In genomic region chr21:39183272-39184049, GRCh38 we compare ENCODE assay signal across 8 cellular contexts. TPM values are rescaled to one million over a fixed set of nuclear protein-coding genes. Genes with fewer than 3 reads are reported as not detected.
DNase-seq lines count a peak whose midpoint lies in the region; ATAC-seq, FAIRE-seq and TF ChIP-seq lines count a peak whose summit lies in the region.

PSMG1 (minus strand) TSS chr21:39183451; CDS start chr21:39183385, 66 bp downstream.

- FAIRE-seq in small intestine (lab: Jason Lieb, UNC), result no peak

- WGBS in small intestine, 3 donors, result 0 to 1% (median 1%) methylated on average over 47 to 76 of the region's 76 CpGs

- H3K27ac Mint-ChIP-seq in activated B cell treated with CpG ODN at 0.5 μM for 24 hours, result peak within 1 kb of the TSS; percentile 94

- H3K9me3 Mint-ChIP-seq in activated B cell treated with CpG ODN at 0.5 μM for 24 hours, result no peaks in the 10 kb centered on the region

- peak within 1 kb of the TSS; percentile 98 for H3K4me3 Mint-ChIP-seq in activated B cell treated with CpG ODN at 0.5 μM for 24 hours

- H3K4me3 ChIP-seq in AG09309 (ENCODE audit: control insufficient read depth, low read depth, low read length), result peak within 1 kb of the TSS; percentile 92
- H3K4me3 ChIP-seq in cardiac fibroblast (replicated peaks in 1 of 2; ENCODE audit: low read depth in 2 of 2, low read length in 2 of 2), result peak within 1 kb of the TSS; percentile 76 to 90
- peak within 1 kb of the TSS; percentile 64 to 78 for H3K4me3 ChIP-seq in small intestine (ENCODE audit: low read depth in 1 of 2, low read length in 2 of 2)

- H3K36me3 Mint-ChIP-seq in activated B cell treated with CpG ODN at 0.5 μM for 24 hours (ENCODE audit: low read depth), result peaks cover 21% of the 10 kb centered on the region

- POLR2A ChIA-PET in activated B cell treated with CpG ODN at 0.5 μM for 24 hours (lab: Charles Lee), result interaction anchor here (0.6 to 3.0 kb wide), 12 partner anchors 10 to 1986 kb away, joined by 3 to 29 read pairs (median 4); partner anchors contain the start of genes BRWD1, DYRK1A, HMGN1 and VPS26C

- no peaks in the 10 kb centered on the region for H3K9me3 ChIP-seq in small intestine (ENCODE audit: control insufficient read depth, low read depth)

- peak within 1 kb of the TSS; percentile 81 to 90 for H3K27ac ChIP-seq in small intestine (ENCODE audit: low read depth in 1 of 2, low read length in 1 of 2)

- DNase-seq in AG09309 (ENCODE audit: low read depth) (peak; percentile 55), NCI-H345 (lab: John Stamatoyannopoulos, UW) (peak; percentile 98), activated B cell treated with CpG ODN at 0.5 μM for 24 hours (peak; percentile 97), cardiac fibroblast (ENCODE audit: low read depth in 2 of 2) (peak; percentile 94 to 97), iPS-NIHi11 (ENCODE audit: low spot score) (peak; percentile 90), small intestine (peak; percentile 96)

- no peaks in the 10 kb centered on the region for H3K4me1 ChIP-seq in small intestine (ENCODE audit: control insufficient read depth in 2 of 2, insufficient read depth in 1 of 2, low read depth in 1 of 2, low read length in 1 of 2)

- H3K27me3 Mint-ChIP-seq in activated B cell treated with CpG ODN at 0.5 μM for 24 hours, result no peaks in the 10 kb centered on the region

- TF ChIP-seq CTCF in AG09309 (IDR thresholded peaks at IDR 0.05; ENCODE audit: control insufficient read depth, insufficient read depth, low read depth, low read length, missing control alignments) (no peak), activated B cell treated with CpG ODN at 0.5 μM for 24 hours (IDR thresholded peaks at IDR 0.05) (no peak), cardiac fibroblast (IDR thresholded peaks at IDR 0.05; ENCODE audit: low read depth, low read length) (no peak)

- ATAC-seq in GM19025 (IDR thresholded peaks at IDR 0.05; ENCODE audit: low read depth, unreplicated experiment) (peak; percentile 81), HG03280 (IDR thresholded peaks at IDR 0.05; ENCODE audit: unreplicated experiment) (peak; percentile 85), activated B cell treated with CpG ODN at 0.5 μM for 24 hours (ENCODE audit: low read depth) (peak; percentile 91)

- CTCF ChIA-PET in activated B cell treated with CpG ODN at 0.5 μM for 24 hours (lab: Charles Lee), result interaction anchor here (0.9 kb wide), 1 partner anchor 258 kb away, joined by 3 read pairs; no protein-coding TSS in a partner anchor

- H3K36me3 ChIP-seq in small intestine (ENCODE audit: control insufficient read depth in 2 of 2, insufficient read depth in 2 of 2, low read length in 2 of 2), result no peaks in the 10 kb centered on the region

- intact Hi-C loops in activated B cell treated with CpG ODN at 0.5 μM for 24 hours (cut with micrococcal nuclease), result loop anchor here (1.0 to 10.0 kb wide), 10 partner anchors 129 to 1981 kb away; partner anchors contain the start of genes BACE2, DYRK1A, ETS2 and LCA5L

- H3K4me1 Mint-ChIP-seq in activated B cell treated with CpG ODN at 0.5 μM for 24 hours, result peaks cover 20% of the 10 kb centered on the region

- no peaks in the 10 kb centered on the region for H3K27me3 ChIP-seq in small intestine (ENCODE audit: control insufficient read depth in 2 of 2, insufficient read depth in 2 of 2, low read length in 2 of 2)

RNA-seq across cellular contexts. Expression of gene PSMG1, which starts in this region (rescaled TPM):
- 23.7 and 28.4 TPM in 2 replicates for total RNA-seq in activated B cell treated with CpG ODN at 0.5 μM for 24 hours
- polyA plus RNA-seq in small intestine, result 10 to 100 TPM; 27.3 to 62.8 (median 34.6) TPM

Comparison
In these comparisons a context has a peak if more than half of its experiments do, and no peak if none do; other contexts are left out.
1. Peak in every context shown above with its lines: DNase-seq, ATAC-seq, H3K4me3 ChIP-seq and H3K27ac ChIP-seq.